Comparison of ENCODE assay signal across 25 cellular contexts in genomic region chr3:150073513-150073912, GRCh38.
DNase-seq lines count a peak whose midpoint lies in the region; ATAC-seq, FAIRE-seq and TF ChIP-seq lines count a peak whose summit lies in the region.
"Had no signal": no experiment of that assay in that cellular context is flagged by ENCODE, and none has a peak within 500 bp of the region (broad histone marks: within the 10 kb centered on the region; RNA-seq: fewer than 3 reads in every experiment).

No MANE protein-coding gene starts in this region.

- no peak for TF ChIP-seq EP300 in GM12878 (IDR thresholded peaks at IDR 0.05; ENCODE audit: borderline replicate concordance in 1 of 2, control insufficient read depth in 1 of 2, low read depth in 2 of 2, low read length in 2 of 2)

- H3K4me3 ChIP-seq in GM12878 (no peak overlapping the region), mesodermal cell (ENCODE audit: extremely low read depth, insufficient read depth, low read length, poor library complexity, severe bottlenecking) (no peak overlapping the region), OCI-LY7 (ENCODE audit: low read depth, low read length, poor library complexity, severe bottlenecking) (no peak overlapping the region), MM.1S (ENCODE audit: low read length) (no peak overlapping the region)
- H3K4me3 ChIP-seq: pancreas, testis had no signal

- BruUV-seq in GM12878 (replicated peaks; lab: Mats Ljungman, UMichigan) (no TSS peak), OCI-LY7 (replicated peaks; lab: Mats Ljungman, UMichigan) (no TSS peak)

- TF ChIP-seq RAD21 in GM12878 (IDR thresholded peaks at IDR 0.05; ENCODE audit: insufficient read depth, low read depth, low read length): no peak

- H3K9me3 ChIP-seq in GM12878 (replicated peaks; ENCODE audit: control insufficient read depth, insufficient read depth, low read length) (peaks cover 6% of the 10 kb centered on the region), mesodermal cell (ENCODE audit: control insufficient read depth, low read length) (peaks cover 24% of the 10 kb centered on the region), OCI-LY7 (ENCODE audit: low read length) (no peaks in the 10 kb centered on the region), MM.1S (replicated peaks; ENCODE audit: insufficient read depth, low read length) (no peaks in the 10 kb centered on the region)
- H3K9me3 ChIP-seq: pancreas, testis had no signal

- H4K20me1 ChIP-seq in GM12878 (ENCODE audit: control insufficient read depth, insufficient read depth): no peaks in the 10 kb centered on the region
- H4K20me1 ChIP-seq in OCI-LY7 (ENCODE audit: insufficient read depth, low read length): no peaks in the 10 kb centered on the region
- H4K20me1 ChIP-seq in MM.1S (ENCODE audit: insufficient read depth, low read length): no peaks in the 10 kb centered on the region

- SMC1A ChIA-PET in GM12878 (lab: Charles Lee; ENCODE audit: uncharacterized antibody, unreplicated experiment): interaction anchor here (1.2 kb wide), 1 partner anchor 51 kb away, joined by 3 read pairs; no protein-coding TSS in a partner anchor

- no peak overlapping the region for H2AFZ ChIP-seq in GM12878 (ENCODE audit: control insufficient read depth, low read depth, low read length)
- no peak overlapping the region for H2AFZ ChIP-seq in OCI-LY7 (ENCODE audit: low read length)
- no peak overlapping the region for H2AFZ ChIP-seq in MM.1S (ENCODE audit: low read length)

- H3K9me2 ChIP-seq in OCI-LY7 (ENCODE audit: insufficient read depth, low read length) (no peaks in the 10 kb centered on the region), MM.1S (replicated peaks; ENCODE audit: insufficient read depth, low read length) (no peaks in the 10 kb centered on the region)

- no peak for TF ChIP-seq POLR2A in GM12878 (IDR thresholded peaks at IDR 0.05; ENCODE audit: low read depth, low read length)

- FAIRE-seq in GM12878 (lab: Jason Lieb, UNC): no peak
- FAIRE-seq: pancreas, TTC549 had no signal

- H3K79me2 ChIP-seq in GM12878 (ENCODE audit: control insufficient read depth, insufficient read depth, low read length): no peaks in the 10 kb centered on the region
- H3K79me2 ChIP-seq in OCI-LY7 (ENCODE audit: insufficient read depth, low read depth, low read length): no peaks in the 10 kb centered on the region
- H3K79me2 ChIP-seq in MM.1S (ENCODE audit: low read length): no peaks in the 10 kb centered on the region

- H3K9ac ChIP-seq in GM12878 (ENCODE audit: control insufficient read depth, insufficient read depth, low read length) (no peak overlapping the region), MM.1S (ENCODE audit: low read length) (no peak overlapping the region)

- H3K27ac ChIP-seq in GM12878 (ENCODE audit: control insufficient read depth, insufficient read depth) (no peak overlapping the region), mesodermal cell (ENCODE audit: low read depth, low read length, severe bottlenecking) (peak overlapping the region; percentile 67), OCI-LY7 (ENCODE audit: low read depth, low read length, poor library complexity, severe bottlenecking) (no peak overlapping the region), MM.1S (ENCODE audit: low read length) (no peak overlapping the region)
- H3K27ac ChIP-seq: pancreas, testis had no signal

- no peak for TF ChIP-seq CTCF in GM12878 (IDR thresholded peaks at IDR 0.05 in 2 of 3, conservative IDR thresholded peaks at IDR 0.05 in 1 of 3; ENCODE audit: control insufficient read depth in 2 of 3, extremely low read depth in 1 of 3, insufficient read depth in 1 of 3, low read depth in 3 of 3, low read length in 3 of 3)
- TF ChIP-seq CTCF in OCI-LY7 (conservative IDR thresholded peaks at IDR 0.05; ENCODE audit: low read length): no peak
- TF ChIP-seq CTCF in MM.1S (IDR thresholded peaks at IDR 0.05; ENCODE audit: low read length): no peak

- POLR2A ChIA-PET in GM12878 (lab: Charles Lee): no interaction called here
- POLR2A ChIA-PET in OCI-LY7 (lab: Charles Lee): no interaction called here

- 100% methylated on average over 1 of the region's 1 CpG for WGBS in GM12878 (ENCODE audit: insufficient coverage, insufficient replicate concordance, low lambda C conversion rate, missing lambda C conversion rate)
- 100% methylated on average over 1 of the region's 1 CpG for WGBS in mesodermal cell (ENCODE audit: insufficient coverage in 2 of 2), 2 experiments

- no peaks in the 10 kb centered on the region for H3F3A ChIP-seq in MM.1S (ENCODE audit: insufficient read depth, low read length)

- RAD21 ChIA-PET in GM12878 (lab: Charles Lee; ENCODE audit: unreplicated experiment): interaction anchor here (0.6 kb wide), 1 partner anchor 505 kb away, joined by 3 read pairs; no protein-coding TSS in a partner anchor

- CTCF ChIA-PET in GM12878 (lab: Yijun Ruan, JAX): no interaction called here
- CTCF ChIA-PET in OCI-LY7 (lab: Charles Lee; ENCODE audit: unreplicated experiment): no interaction called here

- intact Hi-C loops in GM12878 (cut with micrococcal nuclease; ENCODE audit: unreplicated experiment): no loop called here
- intact Hi-C loops in OCI-LY7 (cut with micrococcal nuclease; ENCODE audit: unreplicated experiment): no loop called here
- intact Hi-C loops in Right ventricle myocardium inferior (cut with DNase I): no loop called here

- peaks cover 13% of the 10 kb centered on the region for H3K4me1 ChIP-seq in GM12878 (ENCODE audit: control insufficient read depth, insufficient read depth, low read length)
- H3K4me1 ChIP-seq in mesodermal cell (ENCODE audit: control insufficient read depth, insufficient read depth, low read length, poor library complexity, severe bottlenecking): peaks cover 19% of the 10 kb centered on the region
- no peaks in the 10 kb centered on the region for H3K4me1 ChIP-seq in OCI-LY7 (ENCODE audit: insufficient read depth, low read length, poor library complexity, severe bottlenecking)
- H3K4me1 ChIP-seq in MM.1S (ENCODE audit: low read length): peaks cover 10% of the 10 kb centered on the region; the same call in 1 of the 2 replicates
- H3K4me1 ChIP-seq: pancreas, testis had no signal

- H3K36me3 ChIP-seq in GM12878 (ENCODE audit: control insufficient read depth in 2 of 2, insufficient read depth in 2 of 2, low read length in 1 of 2) (no peaks in the 10 kb centered on the region), mesodermal cell (ENCODE audit: control insufficient read depth, insufficient read depth, low read length) (no peaks in the 10 kb centered on the region), OCI-LY7 (ENCODE audit: insufficient read depth, low read length) (no peaks in the 10 kb centered on the region), MM.1S (replicated peaks; ENCODE audit: insufficient read depth, low read length) (no peaks in the 10 kb centered on the region)
- H3K36me3 ChIP-seq: pancreas had no signal

- in situ Hi-C loops in GM12878 (cut with MboI): no loop called here

- ATAC-seq in GM12878: peak; percentile 54
- ATAC-seq in Right ventricle myocardium inferior: no peak
- ATAC-seq: activated CD4-positive, alpha-beta T cell treated with anti-CD3 and anti-CD28 coated beads for 36 hours; left cardiac atrium; naive thymus-derived CD4-positive, alpha-beta T cell; pancreas; right cardiac atrium had no signal

- DNase-seq in ELR (ENCODE audit: low read depth) (peak; percentile 87), M059J (ENCODE audit: low read depth) (peak; percentile 91), GM12878 (ENCODE audit: low read depth, low spot score) (no peak), OCI-LY7 (ENCODE audit: low spot score) (no peak), Right ventricle myocardium inferior (ENCODE audit: missing footprints) (no peak), MM.1S (no peak)
- DNase-seq in stimulated activated naive CD4-positive, alpha-beta T cell (lab: John Stamatoyannopoulos, UW): no peak
- DNase-seq: activated CD4-positive, alpha-beta T cell treated with anti-CD3 and anti-CD28 coated beads for 36 hours; activated CD8-positive, alpha-beta memory T cell treated with anti-CD3 and anti-CD28 coated beads for 24 hours; activated gamma-delta T cell; activated T-cell treated with anti-CD3 and anti-CD28 coated beads, Interleukin-2, amount 50 U/mL, for 1 hour; C1 segment of cervical spinal cord; head of caudate nucleus; left cardiac atrium; naive thymus-derived CD4-positive, alpha-beta T cell; NCI-H187 treated with DMSO at 0.1 percent for 48 hours; NCI-H526 treated with DMSO at 0.1 percent for 48 hours; pancreas; right cardiac atrium; stimulated activated CD4-positive, alpha-beta T cell treated with anti-CD3 and anti-CD28 coated beads, Interleukin-12 subunit alpha, Interleukin-12 subunit beta, amount 100 ng/mL, for 4 hours; stimulated activated CD4-positive, alpha-beta T cell treated with anti-CD3 and anti-CD28 coated beads, Interleukin-4, amount 100 ng/mL, for 24 hours; stimulated activated naive CD4-positive, alpha-beta T cell treated with Interleukin-2 at 50 U/mL for 16 hours; testis had no signal

- H3K27me3 ChIP-seq in GM12878 (replicated peaks in 1 of 2; ENCODE audit: control insufficient read depth in 2 of 2, insufficient read depth in 2 of 2, low read length in 1 of 2): no peaks in the 10 kb centered on the region
- H3K27me3 ChIP-seq in MM.1S (replicated peaks; ENCODE audit: insufficient read depth, low read length): no peaks in the 10 kb centered on the region
- H3K27me3 ChIP-seq: pancreas, testis had no signal

- H3K4me2 ChIP-seq in GM12878 (ENCODE audit: control insufficient read depth, insufficient read depth) (no peak overlapping the region), OCI-LY7 (ENCODE audit: low read length) (no peak overlapping the region), MM.1S (ENCODE audit: low read depth, low read length) (no peak overlapping the region)

TF ChIP-seq in GM12878, 131 proteins besides CTCF, POLR2A, EP300 and RAD21 (continues in another document):
- TF ChIP-seq SP1 (IDR thresholded peaks at IDR 0.05; ENCODE audit: low read depth, low read length) (no peak), YBX1 (IDR thresholded peaks at IDR 0.05) (no peak), IRF5 (IDR thresholded peaks at IDR 0.05; ENCODE audit: borderline replicate concordance) (no peak)

Comparison
In these comparisons a context has a peak if more than half of its experiments do, and no peak if none do; other contexts are left out.
1. DNase-seq: peak in ELR (single experiment) and M059J (single experiment); none in GM12878 (single experiment), stimulated activated naive CD4-positive, alpha-beta T cell (0 of 6), OCI-LY7 (single experiment), Right ventricle myocardium inferior (single experiment) and MM.1S (single experiment).